9 cellular contexts compared by ENCODE assay signal in the genomic region with DNA sequence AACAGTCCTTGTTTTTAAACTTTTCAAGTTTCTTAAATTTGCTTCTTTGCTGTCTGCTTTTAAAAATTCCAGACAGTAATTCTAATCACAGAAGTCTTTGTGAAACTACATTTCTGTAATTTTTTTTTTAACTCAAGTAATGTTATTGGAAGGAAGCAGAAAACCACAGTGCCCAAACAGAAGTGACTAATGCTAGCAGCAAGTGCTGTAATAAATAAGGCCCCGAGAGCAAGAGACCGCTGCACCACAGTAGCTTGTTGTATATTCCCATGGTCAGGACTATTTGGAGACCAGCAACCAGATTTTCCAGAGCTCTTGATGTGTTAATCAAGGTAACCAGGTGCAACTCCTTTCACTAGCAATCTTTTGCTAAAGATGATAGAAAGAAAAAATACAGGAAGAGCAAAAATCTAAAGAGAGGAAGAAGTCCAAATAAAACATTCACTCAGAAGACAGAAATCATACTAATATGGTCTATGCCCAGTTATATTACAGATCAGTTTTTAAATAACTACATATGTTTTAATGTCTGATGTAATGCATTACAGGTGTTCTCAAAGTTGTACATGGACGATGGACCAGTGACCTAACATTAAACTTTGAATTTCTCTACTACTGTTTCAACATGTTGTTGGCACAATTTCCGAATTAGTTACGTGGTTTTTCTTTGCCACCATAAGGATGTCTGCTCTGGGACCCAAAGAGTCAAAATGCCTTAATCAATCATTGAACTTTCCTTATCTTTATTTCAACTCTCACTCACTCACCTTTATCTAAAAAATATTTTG. TPM values are rescaled to one million over a fixed set of nuclear protein-coding genes. Genes with fewer than 3 reads are reported as not detected.
DNase-seq lines count a peak whose midpoint lies in the region; ATAC-seq, FAIRE-seq and TF ChIP-seq lines count a peak whose summit lies in the region.
"Had no signal": no experiment of that assay in that cellular context is flagged by ENCODE, and none has a peak within 500 bp of the region (broad histone marks: within the 10 kb centered on the region; RNA-seq: fewer than 3 reads in every experiment).

No MANE protein-coding gene starts in this region.

- CTCF ChIA-PET in SK-N-SH (lab: Yijun Ruan, JAX) = interaction anchor here (0.6 kb wide), 1 partner anchor 561 kb away, joined by 3 read pairs; no protein-coding TSS in a partner anchor

- peak overlapping the region; percentile 40 to 96; a peak in 3 of 4 replicates for H3K27ac ChIP-seq in SK-N-SH (ENCODE audit: low read depth in 2 of 2, low read length in 1 of 2)
- peak overlapping the region; percentile 44 for H3K27ac ChIP-seq in keratinocyte (ENCODE audit: control insufficient read depth, insufficient read depth, low read length)

- peak overlapping the region; percentile 57; the same call in 1 of the 2 replicates for H3K9ac ChIP-seq in SK-N-SH
- no peak overlapping the region for H3K9ac ChIP-seq in keratinocyte (ENCODE audit: control insufficient read depth, extremely low read depth, insufficient read depth, low read length)

- WGBS in SK-N-SH (ENCODE audit: low lambda C conversion rate) = 30% methylated on average over 5 of the region's 5 CpGs

- no peak for TF ChIP-seq CTCF in SK-N-SH (IDR thresholded peaks at IDR 0.05)
- no peak for TF ChIP-seq CTCF in keratinocyte (optimal IDR thresholded peaks at IDR 0.05 in 1 of 3, IDR thresholded peaks at IDR 0.05 in 1 of 3, conservative IDR thresholded peaks at IDR 0.05 in 1 of 3; ENCODE audit: extremely low read depth in 1 of 3, insufficient read depth in 2 of 3, low read length in 3 of 3)

- H3K4me1 ChIP-seq in SK-N-SH (ENCODE audit: control insufficient read depth in 1 of 2, insufficient read depth in 2 of 2, low read depth in 1 of 2, low read length in 1 of 2) (peaks cover 3 to 48% of the 10 kb centered on the region in 2 experiments; a peak in 3 of 4 replicates), keratinocyte (ENCODE audit: control insufficient read depth, extremely low read depth, insufficient read depth, low read length) (peaks cover 54% of the 10 kb centered on the region)

- H3K27me3 ChIP-seq in SK-N-SH (ENCODE audit: insufficient read depth) (no peaks in the 10 kb centered on the region), keratinocyte (ENCODE audit: control insufficient read depth, extremely low read depth, insufficient read depth, low read length) (no peaks in the 10 kb centered on the region)

- POLR2A ChIA-PET in SK-N-SH (lab: Yijun Ruan, JAX) = no interaction called here

- peak overlapping the region; percentile 48 for H3K4me2 ChIP-seq in SK-N-SH
- H3K4me2 ChIP-seq in keratinocyte (ENCODE audit: control insufficient read depth, extremely low read depth, insufficient read depth, low read depth, low read length) = peak overlapping the region; percentile 71

- no peaks in the 10 kb centered on the region for H3K9me2 ChIP-seq in SK-N-SH

- H2AFZ ChIP-seq in SK-N-SH (ENCODE audit: low read depth) = no peak overlapping the region
- no peak overlapping the region for H2AFZ ChIP-seq in keratinocyte (ENCODE audit: control insufficient read depth, low read length)

- ATAC-seq in HG02642 (IDR thresholded peaks at IDR 0.05; ENCODE audit: poor library complexity, unreplicated experiment) = peak; percentile 66

- TF ChIP-seq POLR2A in GM12891 (IDR thresholded peaks at IDR 0.05; ENCODE audit: low read depth, low read length) = no peak

- H3K79me2 ChIP-seq in SK-N-SH (ENCODE audit: insufficient read depth) = peaks cover 84% of the 10 kb centered on the region
- peaks cover 67% of the 10 kb centered on the region for H3K79me2 ChIP-seq in keratinocyte (ENCODE audit: control insufficient read depth, insufficient read depth, low read length)

- no peak for TF ChIP-seq RAD21 in SK-N-SH (IDR thresholded peaks at IDR 0.05; ENCODE audit: low read length)

- peak in 1 of 2 experiments; percentile 68; a peak in 1 of 4 replicates for TF ChIP-seq EP300 in SK-N-SH (IDR thresholded peaks at IDR 0.05; ENCODE audit: borderline replicate concordance in 1 of 2, low read depth in 1 of 2, low read length in 1 of 2)

- H3K36me3 ChIP-seq in SK-N-SH (replicated peaks in 1 of 2; ENCODE audit: control insufficient read depth in 1 of 2, insufficient read depth in 2 of 2, low read length in 1 of 2) (no peaks in the 10 kb centered on the region), keratinocyte (ENCODE audit: control insufficient read depth in 2 of 2, extremely low read depth in 1 of 2, insufficient read depth in 2 of 2, low read length in 2 of 2) (no peaks in the 10 kb centered on the region)

- H3F3A ChIP-seq in SK-N-SH (replicated peaks; ENCODE audit: insufficient read depth) = peaks cover 36% of the 10 kb centered on the region

- FAIRE-seq in GM18507 (lab: Jason Lieb, UNC) = peak; percentile 56
- FAIRE-seq in keratinocyte (lab: Jason Lieb, UNC) = peak; percentile 52
- FAIRE-seq in GM12891 (lab: Jason Lieb, UNC) = no peak
- FAIRE-seq: islet of Langerhans had no signal

- H3K9me3 ChIP-seq in SK-N-SH (no peaks in the 10 kb centered on the region), keratinocyte (ENCODE audit: control insufficient read depth, low read depth, low read length) (no peaks in the 10 kb centered on the region)

- no peak overlapping the region for H3K4me3 ChIP-seq in SK-N-SH (ENCODE audit: low read depth in 2 of 2, low read length in 1 of 2)
- peak overlapping the region in 1 of 3 experiments; percentile 34 for H3K4me3 ChIP-seq in keratinocyte (ENCODE audit: control insufficient read depth in 2 of 3, extremely low read depth in 1 of 3, insufficient read depth in 2 of 3, low read depth in 1 of 3, low read length in 3 of 3)

- DNase-seq in GM18507 (ENCODE audit: extremely low spot score, insufficient read length, low read depth) = no peak
- no peak for DNase-seq in SK-N-SH
- no peak for DNase-seq in keratinocyte (ENCODE audit: low read depth, low spot score)
- DNase-seq in globus pallidus (ENCODE audit: low spot score) = no peak
- no peak for DNase-seq in GM12891 (ENCODE audit: insufficient read length, low spot score)
- DNase-seq in activated naive CD4-positive, alpha-beta T cell treated with Interleukin-2 at 50 U/mL for 16 hours = no peak
- no peak for DNase-seq in C1 segment of cervical spinal cord (lab: John Stamatoyannopoulos, UW)

- H4K20me1 ChIP-seq in SK-N-SH (ENCODE audit: insufficient read depth) = peaks cover 11% of the 10 kb centered on the region
- peaks cover 2% of the 10 kb centered on the region for H4K20me1 ChIP-seq in keratinocyte (ENCODE audit: control insufficient read depth, extremely low read depth, insufficient read depth, low read length)

- dilution Hi-C loops in keratinocyte (cut with MboI; ENCODE audit: extremely low pct_ligation_motif_present, low sequenced_read_pairs) = no loop called here

- peaks cover 2% of the 10 kb centered on the region for H3K9me1 ChIP-seq in keratinocyte (ENCODE audit: control insufficient read depth, extremely low read depth, insufficient read depth, low read length)

TF ChIP-seq in SK-N-SH, 30 proteins besides CTCF, POLR2A, EP300 and RAD21 (continues in another document):
- TF ChIP-seq, protein P1, sequence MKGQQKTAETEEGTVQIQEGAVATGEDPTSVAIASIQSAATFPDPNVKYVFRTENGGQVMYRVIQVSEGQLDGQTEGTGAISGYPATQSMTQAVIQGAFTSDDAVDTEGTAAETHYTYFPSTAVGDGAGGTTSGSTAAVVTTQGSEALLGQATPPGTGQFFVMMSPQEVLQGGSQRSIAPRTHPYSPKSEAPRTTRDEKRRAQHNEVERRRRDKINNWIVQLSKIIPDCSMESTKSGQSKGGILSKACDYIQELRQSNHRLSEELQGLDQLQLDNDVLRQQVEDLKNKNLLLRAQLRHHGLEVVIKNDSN (IDR thresholded peaks at IDR 0.05; ENCODE audit: borderline replicate concordance, low read depth) = no peak
- TF ChIP-seq RFX5 (IDR thresholded peaks at IDR 0.05; ENCODE audit: low read length) (no peak), NRF1 (IDR thresholded peaks at IDR 0.05; ENCODE audit: low read depth, low read length) (no peak), POLR2AphosphoS5 (IDR thresholded peaks at IDR 0.05; ENCODE audit: low read depth, low read length) (no peak), EZH2phosphoT487 (IDR thresholded peaks at IDR 0.05; ENCODE audit: borderline replicate concordance, low read depth) (no peak)
- TF ChIP-seq, protein P2, sequence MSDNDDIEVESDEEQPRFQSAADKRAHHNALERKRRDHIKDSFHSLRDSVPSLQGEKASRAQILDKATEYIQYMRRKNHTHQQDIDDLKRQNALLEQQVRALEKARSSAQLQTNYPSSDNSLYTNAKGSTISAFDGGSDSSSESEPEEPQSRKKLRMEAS (IDR thresholded peaks at IDR 0.05; ENCODE audit: low read depth) = peak; percentile 25; the same call in 1 of the 2 replicates

TF ChIP-seq in GM12891, 5 proteins besides CTCF, POLR2A, EP300 and RAD21:
- TF ChIP-seq PAX5 (IDR thresholded peaks at IDR 0.05; ENCODE audit: insufficient read depth, low read length, severe bottlenecking) (no peak), POU2F2 (IDR thresholded peaks at IDR 0.05; ENCODE audit: low read depth, low read length) (no peak)

RNA-seq across cellular contexts. Expression of a gene that starts 36.4 kb away (rescaled TPM):
- polyA plus RNA-seq in SK-N-SH (2012; rRNA removed) = 60.6 and 64.1 TPM in 2 replicates
- polyA plus RNA-seq in SK-N-SH (2012; cell fraction: cytosol; rRNA removed) = 58.4 and 61.3 TPM in 2 replicates
- polyA plus RNA-seq in SK-N-SH (2012; cell fraction: nucleus; rRNA removed) = 62.1 and 86.3 TPM in 2 replicates
- polyA plus RNA-seq in keratinocyte = 31.9 to 93.4 TPM (median 77.3 TPM) in 3 replicates
- 13.9 TPM for polyA plus RNA-seq in keratinocyte (2011; ENCODE audit: low read depth)
- 48.1 and 73.9 TPM in 2 replicates for polyA plus RNA-seq in keratinocyte (2011; cell fraction: cytosol; rRNA removed)
- polyA plus RNA-seq in keratinocyte (2011; cell fraction: nucleus; rRNA removed) = 68.1 and 79.7 TPM in 2 replicates
- polyA plus RNA-seq in keratinocyte (2012; ENCODE audit: low replicate concordance) = 22.1 and 51.6 TPM in 2 replicates
- polyA minus RNA-seq in keratinocyte = 60.8 to 125 TPM (median 104 TPM) in 3 replicates
- polyA minus RNA-seq in keratinocyte (2011; cell fraction: cytosol; rRNA and poly(A)+ RNA removed) = 55.6 TPM
- polyA minus RNA-seq in keratinocyte (2011; cell fraction: nucleus; rRNA and poly(A)+ RNA removed) = 32.2 and 71.4 TPM in 2 replicates
- 0.12 TPM for polyA plus RNA-seq in GM12891 (2012; ENCODE audit: low read depth, missing spikeins)
